ENCODE assay signal across 9 cellular contexts in genomic region chr10:72184156-72184555, GRCh38.
"Had no signal": no experiment of that assay in that cellular context is flagged by ENCODE, and none has a peak within 500 bp of the region (broad histone marks: within the 10 kb centered on the region; RNA-seq: fewer than 3 reads in every experiment).

No MANE protein-coding gene starts in this region.

- H3K4me2 ChIP-seq: KMS-11 had no signal

- H3K9ac ChIP-seq: GM23248, KMS-11 had no signal

- FAIRE-seq: HTR-8/SVneo had no signal

- DNase-seq: GM23248, GOT3, H7, HCEC 1CT, IMR-90, Karpas-422, KBM-7 had no signal

- H3K27ac ChIP-seq: GM23248, KMS-11 had no signal

- H2AFZ ChIP-seq: GM23248 had no signal

- H3K4me3 ChIP-seq: GM23248 had no signal
